Comparison of ENCODE assay signal across 12 cellular contexts in genomic region chrX:151551176-151551575, GRCh38. TPM values are rescaled to one million over a fixed set of nuclear protein-coding genes. Genes with fewer than 3 reads are reported as not detected.
DNase-seq lines count a peak whose midpoint lies in the region; TF ChIP-seq lines count a peak whose summit lies in the region.
"Not testable (repeated sequence)": the region's sequence is repeated elsewhere in the genome, so short reads cannot be mapped to it uniquely, and the experiment has no call there.
"Had no signal": no experiment of that assay in that cellular context is flagged by ENCODE, and none has a peak within 500 bp of the region (broad histone marks: within the 10 kb centered on the region; RNA-seq: fewer than 3 reads in every experiment).

No MANE protein-coding gene starts in this region.

- not testable (repeated sequence) for H3K4me1 Mint-ChIP-seq in activated CD4-positive, alpha-beta T cell treated with anti-CD3 and anti-CD28 coated beads, Interleukin-2, amount 10 ng/mL, durations not matched to agents 24 days and 14 days; chondrocyte (ENCODE audit: low read depth)

- DNase-seq in activated CD4-positive, alpha-beta T cell treated with anti-CD3 and anti-CD28 coated beads, Interleukin-2, amount 10 ng/mL, durations not matched to agents 24 days and 14 days = peak; percentile 4
- peak; percentile 80 for DNase-seq in chondrocyte (ENCODE audit: low spot score)

- not testable (repeated sequence) for H3K27me3 Mint-ChIP-seq in activated CD4-positive, alpha-beta T cell treated with anti-CD3 and anti-CD28 coated beads, Interleukin-2, amount 10 ng/mL, durations not matched to agents 24 days and 14 days; chondrocyte (ENCODE audit: low read depth)

- not testable (repeated sequence) for TF ChIP-seq CTCF in chondrocyte (IDR thresholded peaks at IDR 0.05)

- not testable (repeated sequence) for H3K36me3 Mint-ChIP-seq in activated CD4-positive, alpha-beta T cell treated with anti-CD3 and anti-CD28 coated beads, Interleukin-2, amount 10 ng/mL, durations not matched to agents 24 days and 14 days (ENCODE audit: low read depth); chondrocyte (ENCODE audit: low read depth)

- H3K4me3 Mint-ChIP-seq in activated CD4-positive, alpha-beta T cell treated with anti-CD3 and anti-CD28 coated beads, Interleukin-2, amount 10 ng/mL, durations not matched to agents 24 days and 14 days; chondrocyte (ENCODE audit: unreplicated experiment): not testable (repeated sequence)

- H3K27ac Mint-ChIP-seq in activated CD4-positive, alpha-beta T cell treated with anti-CD3 and anti-CD28 coated beads, Interleukin-2, amount 10 ng/mL, durations not matched to agents 24 days and 14 days; chondrocyte (ENCODE audit: unreplicated experiment): not testable (repeated sequence)

- intact Hi-C loops in activated CD4-positive, alpha-beta T cell treated with anti-CD3 and anti-CD28 coated beads, Interleukin-2, amount 10 ng/mL, durations not matched to agents 24 days and 14 days (cut with micrococcal nuclease) = not testable (repeated sequence)

- not testable (repeated sequence) for H3K9me3 Mint-ChIP-seq in activated CD4-positive, alpha-beta T cell treated with anti-CD3 and anti-CD28 coated beads, Interleukin-2, amount 10 ng/mL, durations not matched to agents 24 days and 14 days
- peaks cover 14% of the 10 kb centered on the region for H3K9me3 Mint-ChIP-seq in chondrocyte (ENCODE audit: low read depth)

RNA-seq across cellular contexts. Expression of gene PASD1, which starts 12.3 kb away (rescaled TPM):
- total RNA-seq in activated CD4-positive, alpha-beta T cell treated with anti-CD3 and anti-CD28 coated beads, Interleukin-2, amount 10 ng/mL, durations not matched to agents 24 days and 14 days = not detected in 2 replicates
- total RNA-seq in chondrocyte = not detected in 3 replicates
- total RNA-seq: A172; A673; B cell; Caco-2; Calu3; CD4-positive, alpha-beta memory T cell; CD4-positive, alpha-beta T cell; CD4-positive, CD25-positive, alpha-beta regulatory T cell; CD8-positive, alpha-beta memory T cell; CD8-positive, alpha-beta T cell had no signal
